11 cellular contexts compared by ENCODE assay signal in the genomic region with DNA sequence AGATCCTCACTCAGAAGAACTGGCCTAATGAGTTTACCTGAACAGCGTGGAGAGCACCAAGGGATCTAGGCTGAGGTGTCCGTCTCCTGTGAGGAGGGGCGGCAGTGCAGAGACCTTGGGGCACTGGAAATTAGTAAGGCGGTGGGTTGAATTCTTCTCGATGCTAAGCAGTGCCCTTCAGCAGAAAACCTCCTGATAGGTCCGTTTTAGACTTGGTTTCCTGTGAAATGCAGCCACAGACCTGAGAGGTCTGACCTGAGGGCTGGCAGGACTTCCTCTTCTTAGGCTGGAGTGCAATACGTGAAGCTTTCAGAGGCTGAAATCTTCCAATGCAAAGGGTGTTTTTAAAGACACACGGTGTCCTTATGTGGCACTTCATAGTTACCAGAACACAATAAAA. TPM values are rescaled to one million over a fixed set of nuclear protein-coding genes. Genes with fewer than 3 reads are reported as not detected.
A peak's percentile ranks its signal among the peaks of the same experiment; 100 is the strongest.
DNase-seq lines count a peak whose midpoint lies in the region; ATAC-seq, FAIRE-seq and TF ChIP-seq lines count a peak whose summit lies in the region.
"Had no signal": no experiment of that assay in that cellular context is flagged by ENCODE, and none has a peak within 500 bp of the region (broad histone marks: within the 10 kb centered on the region; RNA-seq: fewer than 3 reads in every experiment).

A gene with protein sequence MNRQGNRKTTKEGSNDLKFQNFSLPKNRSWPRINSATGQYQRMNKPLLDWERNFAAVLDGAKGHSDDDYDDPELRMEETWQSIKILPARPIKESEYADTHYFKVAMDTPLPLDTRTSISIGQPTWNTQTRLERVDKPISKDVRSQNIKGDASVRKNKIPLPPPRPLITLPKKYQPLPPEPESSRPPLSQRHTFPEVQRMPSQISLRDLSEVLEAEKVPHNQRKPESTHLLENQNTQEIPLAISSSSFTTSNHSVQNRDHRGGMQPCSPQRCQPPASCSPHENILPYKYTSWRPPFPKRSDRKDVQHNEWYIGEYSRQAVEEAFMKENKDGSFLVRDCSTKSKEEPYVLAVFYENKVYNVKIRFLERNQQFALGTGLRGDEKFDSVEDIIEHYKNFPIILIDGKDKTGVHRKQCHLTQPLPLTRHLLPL (minus strand): TSS at position 138 of the 400 bp plus-strand sequence. CDS start 16,899 bp downstream, outside the sequence.

- H3K36me3 Mint-ChIP-seq in T-helper 17 cell (ENCODE audit: low read depth): no peaks in the 10 kb centered on the region

- H3K4me3 ChIP-seq in mesendoderm (ENCODE audit: low read length) (no peak within 1 kb of the TSS), dorsolateral prefrontal cortex (no peak within 1 kb of the TSS)

- no peak within 1 kb of the TSS for H3K9ac ChIP-seq in mesendoderm (ENCODE audit: low read length)

- H3K18ac ChIP-seq in mesendoderm (ENCODE audit: low read length): no peak within 1 kb of the TSS

- H3K79me1 ChIP-seq in mesendoderm (ENCODE audit: low read length): no peaks in the 10 kb centered on the region

- no peak within 1 kb of the TSS for H3K4me2 ChIP-seq in mesendoderm (ENCODE audit: low read length)

- peak; percentile 75 for ATAC-seq in GM19438 (IDR thresholded peaks at IDR 0.05; ENCODE audit: low read depth, unreplicated experiment)
- peak; percentile 70 for ATAC-seq in HG02973 (IDR thresholded peaks at IDR 0.05; ENCODE audit: unreplicated experiment)
- ATAC-seq in T-helper 17 cell: no peak
- ATAC-seq: sciatic nerve had no signal

- H3K79me2 ChIP-seq in mesendoderm (ENCODE audit: control insufficient read depth, insufficient read depth, low read length): no peaks in the 10 kb centered on the region

- no peaks in the 10 kb centered on the region for H3K27me3 Mint-ChIP-seq in T-helper 17 cell
- H3K27me3 Mint-ChIP-seq: CD4-positive, alpha-beta T cell had no signal

- no peaks in the 10 kb centered on the region for H3K36me3 ChIP-seq in mesendoderm (ENCODE audit: control insufficient read depth, insufficient read depth, low read length)

- no peak within 1 kb of the TSS for H2BK5ac ChIP-seq in mesendoderm (ENCODE audit: low read length)

- no peak within 1 kb of the TSS for H3K4me3 Mint-ChIP-seq in T-helper 17 cell
- H3K4me3 Mint-ChIP-seq: CD4-positive, alpha-beta T cell had no signal

- peak; percentile 96 for FAIRE-seq in GM12891 (lab: Jason Lieb, UNC)

- H3K27me3 ChIP-seq in mesendoderm (ENCODE audit: insufficient read depth, low read length, poor library complexity): no peaks in the 10 kb centered on the region
- no peaks in the 10 kb centered on the region for H3K27me3 ChIP-seq in dorsolateral prefrontal cortex

- no peak within 1 kb of the TSS for H3K4ac ChIP-seq in mesendoderm (ENCODE audit: low read depth, low read length)

- H3K27ac ChIP-seq in mesendoderm (ENCODE audit: low read depth, low read length): no peak within 1 kb of the TSS
- no peak within 1 kb of the TSS for H3K27ac ChIP-seq in dorsolateral prefrontal cortex
- H3K27ac ChIP-seq: epithelial cell of prostate had no signal

- peak; percentile 58 for TF ChIP-seq POLR2A in GM12891 (IDR thresholded peaks at IDR 0.05; ENCODE audit: low read depth, low read length)

- no peak within 1 kb of the TSS for H3K23ac ChIP-seq in mesendoderm (ENCODE audit: low read length)

- intact Hi-C loops in dorsolateral prefrontal cortex (cut with DNase I): no loop called here

- no peak within 1 kb of the TSS for H2BK15ac ChIP-seq in mesendoderm (replicated peaks; ENCODE audit: low read depth)

- H4K5ac ChIP-seq in mesendoderm (ENCODE audit: low read length): no peak within 1 kb of the TSS

- no peak within 1 kb of the TSS for H3K27ac Mint-ChIP-seq in T-helper 17 cell
- H3K27ac Mint-ChIP-seq: CD4-positive, alpha-beta T cell had no signal

- no peak within 1 kb of the TSS for H2BK120ac ChIP-seq in mesendoderm (ENCODE audit: low read depth, low read length)

- H3K9me3 ChIP-seq in T-helper 17 cell (ENCODE audit: control insufficient read depth, low read length, poor library complexity, severe bottlenecking): no peaks in the 10 kb centered on the region

- no peak within 1 kb of the TSS for H3K56ac ChIP-seq in mesendoderm (ENCODE audit: low read length)

- no CpG with 5 or more reads among the region's 8 CpGs for WGBS in mesendoderm (ENCODE audit: extremely low coverage, insufficient coverage, low lambda C conversion rate)

- H4K8ac ChIP-seq in mesendoderm (ENCODE audit: low read depth, low read length): no peak within 1 kb of the TSS

- DNase-seq in GM12891 (ENCODE audit: insufficient read length, low spot score) (no peak), NOMO-1 (lab: John Stamatoyannopoulos, UW; ENCODE audit: unreplicated experiment in 2 of 2) (peak; percentile 66 to 81), T-helper 17 cell (no peak), mesendoderm (no peak), dorsolateral prefrontal cortex (no peak)
- DNase-seq in effector CD4-positive, alpha-beta T cell: no peak
- DNase-seq: CD4-positive, alpha-beta T cell had no signal

- peaks cover 3% of the 10 kb centered on the region for H3K4me1 ChIP-seq in mesendoderm (ENCODE audit: control insufficient read depth, low read depth, low read length)

- no peak for TF ChIP-seq CTCF in dorsolateral prefrontal cortex (IDR thresholded peaks at IDR 0.05 in 54 of 56, conservative IDR thresholded peaks at IDR 0.05 in 2 of 56; ENCODE audit: low read depth in 1 of 56, partially characterized antibody in 56 of 56)

- H3K4me1 Mint-ChIP-seq in T-helper 17 cell: no peaks in the 10 kb centered on the region

- no peak within 1 kb of the TSS for H2AK5ac ChIP-seq in mesendoderm (ENCODE audit: low read length)

TF ChIP-seq in GM12891, 5 proteins besides CTCF, POLR2A, EP300 and RAD21:
- TF ChIP-seq PAX5 (IDR thresholded peaks at IDR 0.05; ENCODE audit: insufficient read depth, low read length, severe bottlenecking) (no peak), POU2F2 (IDR thresholded peaks at IDR 0.05; ENCODE audit: low read depth, low read length) (0 out of 2 replicates have a peak, but pooled peaks have one; percentile 47), TAF1 (IDR thresholded peaks at IDR 0.05; ENCODE audit: low read depth, low read length) (peak; percentile 48), POLR2AphosphoS5 (IDR thresholded peaks at IDR 0.05; ENCODE audit: low read depth, low read length) (peak; percentile 68; the same call in 1 of the 2 replicates), SPI1 (IDR thresholded peaks at IDR 0.05; ENCODE audit: low read depth, low read length) (peak; percentile 96)

RNA-seq across cellular contexts. Expression of the gene that starts here (rescaled TPM):
- 3.5 TPM for polyA plus RNA-seq in GM12891 (2012; ENCODE audit: low read depth, missing spikeins)
- total RNA-seq in T-helper 17 cell: under 1 TPM; 0.12 to 0.39 TPM
- polyA plus RNA-seq in mesendoderm (2013, experiment 1 of 2): not detected
- not detected for polyA plus RNA-seq in mesendoderm (2013, experiment 2 of 2)
- under 1 TPM in 2 of 120 experiments, not detected in 118; 0.10 to 0.51 TPM for total RNA-seq in dorsolateral prefrontal cortex
- total RNA-seq: sciatic nerve had no signal

Comparison
In these comparisons a context has a peak if more than half of its experiments do, and no peak if none do; other contexts are left out.
1. DNase-seq: peak in NOMO-1 (2 of 2); none in GM12891 (single experiment), effector CD4-positive, alpha-beta T cell (single experiment), T-helper 17 cell (0 of 3), mesendoderm (single experiment) and dorsolateral prefrontal cortex (0 of 10).